8 cellular contexts compared by ENCODE assay signal in genomic region chr7:14717711-14718304, GRCh38.
A peak's percentile ranks its signal among the peaks of the same experiment; 100 is the strongest.
DNase-seq lines count a peak whose midpoint lies in the region; ATAC-seq, FAIRE-seq and TF ChIP-seq lines count a peak whose summit lies in the region.

No MANE protein-coding gene starts in this region.

- H3K4me1 ChIP-seq in astrocyte (ENCODE audit: insufficient read depth, low read length): no peaks in the 10 kb centered on the region

- TF ChIP-seq CTCF in astrocyte (IDR thresholded peaks at IDR 0.05; ENCODE audit: insufficient read depth, low read depth, low read length): peak; percentile 44

- no peaks in the 10 kb centered on the region for H3K9me3 Mint-ChIP-seq in astrocyte (ENCODE audit: unreplicated experiment)
- H3K9me3 Mint-ChIP-seq in activated naive CD8-positive, alpha-beta T cell treated with anti-CD3 and anti-CD28 coated beads, Interleukin-2, amount 50 U/mL, for 24 hours: no peaks in the 10 kb centered on the region

- no peaks in the 10 kb centered on the region for H3K27me3 Mint-ChIP-seq in astrocyte (ENCODE audit: low read depth, unreplicated experiment)
- H3K27me3 Mint-ChIP-seq in activated naive CD8-positive, alpha-beta T cell treated with anti-CD3 and anti-CD28 coated beads, Interleukin-2, amount 50 U/mL, for 24 hours: no peaks in the 10 kb centered on the region

- FAIRE-seq in GM18507 (lab: Jason Lieb, UNC) (peak; percentile 56), astrocyte (lab: Jason Lieb, UNC) (no peak)

- H4K20me1 ChIP-seq in astrocyte (ENCODE audit: insufficient read depth, low read length): no peaks in the 10 kb centered on the region

- ATAC-seq in HG02759 (IDR thresholded peaks at IDR 0.05; ENCODE audit: unreplicated experiment): no peak
- no peak for ATAC-seq in activated naive CD8-positive, alpha-beta T cell treated with anti-CD3 and anti-CD28 coated beads, Interleukin-2, amount 50 U/mL, for 24 hours
- ATAC-seq in left colon: no peak

- H3K36me3 ChIP-seq in astrocyte (ENCODE audit: insufficient read depth, low read length): no peaks in the 10 kb centered on the region

- H3K4me1 Mint-ChIP-seq in astrocyte (ENCODE audit: low read depth, unreplicated experiment): peaks cover 1% of the 10 kb centered on the region
- H3K4me1 Mint-ChIP-seq in activated naive CD8-positive, alpha-beta T cell treated with anti-CD3 and anti-CD28 coated beads, Interleukin-2, amount 50 U/mL, for 24 hours: no peaks in the 10 kb centered on the region

- H3K4me3 ChIP-seq in astrocyte (ENCODE audit: insufficient read depth, low read depth, low read length): no peak overlapping the region

- no peak overlapping the region for H3K4me2 ChIP-seq in astrocyte (ENCODE audit: low read length)

- no peak overlapping the region for H3K27ac Mint-ChIP-seq in astrocyte (ENCODE audit: unreplicated experiment)
- H3K27ac Mint-ChIP-seq in activated naive CD8-positive, alpha-beta T cell treated with anti-CD3 and anti-CD28 coated beads, Interleukin-2, amount 50 U/mL, for 24 hours: no peak overlapping the region

- H3K36me3 Mint-ChIP-seq in astrocyte (ENCODE audit: low read depth, unreplicated experiment): no peaks in the 10 kb centered on the region
- H3K36me3 Mint-ChIP-seq in activated naive CD8-positive, alpha-beta T cell treated with anti-CD3 and anti-CD28 coated beads, Interleukin-2, amount 50 U/mL, for 24 hours (ENCODE audit: low read depth): no peaks in the 10 kb centered on the region

- no peak overlapping the region for H3K4me3 Mint-ChIP-seq in astrocyte (ENCODE audit: unreplicated experiment)
- H3K4me3 Mint-ChIP-seq in activated naive CD8-positive, alpha-beta T cell treated with anti-CD3 and anti-CD28 coated beads, Interleukin-2, amount 50 U/mL, for 24 hours: no peak overlapping the region

- H3K27me3 ChIP-seq in astrocyte (ENCODE audit: insufficient read depth, low read length): no peaks in the 10 kb centered on the region

- no peak overlapping the region for H2AFZ ChIP-seq in astrocyte (ENCODE audit: low read depth, low read length)

- H3K9ac ChIP-seq in astrocyte (ENCODE audit: low read length): no peak overlapping the region

- DNase-seq in GM18507 (ENCODE audit: extremely low spot score, insufficient read length, low read depth): no peak
- DNase-seq in NCI-H146 treated with DMSO at 0.1 percent for 48 hours (lab: John Stamatoyannopoulos, UW; ENCODE audit: unreplicated experiment): peak; percentile 66
- peak; percentile 3 for DNase-seq in astrocyte (ENCODE audit: low read depth)
- peak; percentile 3 to 41 for DNase-seq in lung microvascular endothelial cell (ENCODE audit: low read depth in 2 of 2)
- no peak for DNase-seq in activated naive CD8-positive, alpha-beta T cell treated with anti-CD3 and anti-CD28 coated beads, Interleukin-2, amount 50 U/mL, for 24 hours
- DNase-seq in left colon: no peak
- DNase-seq in activated CD4-positive, alpha-beta T cell treated with anti-CD3 and anti-CD28 coated beads, Interleukin-2, amount 50 U/mL, for 48 hours: no peak

- intact Hi-C loops in left colon (cut with DNase I, micrococcal nuclease): loop anchor here in 1 of 2 donors (5.0 kb wide), 1 partner anchor 299 kb away; no protein-coding TSS in a partner anchor

- H3K79me2 ChIP-seq in astrocyte (ENCODE audit: insufficient read depth, low read length): no peaks in the 10 kb centered on the region

- no peaks in the 10 kb centered on the region for H3K9me3 ChIP-seq in astrocyte (ENCODE audit: insufficient read depth, low read depth, low read length)

- H3K27ac ChIP-seq in astrocyte (ENCODE audit: low read depth, low read length): no peak overlapping the region

Comparison
In these comparisons a context has a peak if more than half of its experiments do, and no peak if none do; other contexts are left out.
1. DNase-seq: peak in NCI-H146 treated with DMSO at 0.1 percent for 48 hours (single experiment), astrocyte (single experiment) and lung microvascular endothelial cell (2 of 2); none in GM18507 (single experiment), activated naive CD8-positive, alpha-beta T cell treated with anti-CD3 and anti-CD28 coated beads, Interleukin-2, amount 50 U/mL, for 24 hours (single experiment), left colon (0 of 2) and activated CD4-positive, alpha-beta T cell treated with anti-CD3 and anti-CD28 coated beads, Interleukin-2, amount 50 U/mL, for 48 hours (0 of 2).